In genomic region chr1:71967670-71968069, GRCh38 we compare ENCODE assay signal across 1 cellular context.
TF ChIP-seq lines count a peak whose summit lies in the region.

No MANE protein-coding gene starts in this region.

TF ChIP-seq in GM12878, 131 proteins besides CTCF, POLR2A, EP300 and RAD21 (continued from another document):
- TF ChIP-seq RELB (IDR thresholded peaks at IDR 0.05; ENCODE audit: low read depth) (no peak), HDAC2 (IDR thresholded peaks at IDR 0.05) (no peak), RFX5 (IDR thresholded peaks at IDR 0.05; ENCODE audit: low read depth, low read length) (no peak), HDGF (IDR thresholded peaks at IDR 0.05) (no peak), GABPA (IDR thresholded peaks at IDR 0.05; ENCODE audit: low read depth) (no peak), TARDBP (IDR thresholded peaks at IDR 0.05; ENCODE audit: borderline replicate concordance) (no peak), FOXM1 (IDR thresholded peaks at IDR 0.05; ENCODE audit: low read depth, low read length) (peak; percentile 55; the same call in 1 of the 2 replicates), KAT2A (conservative IDR thresholded peaks at IDR 0.05; ENCODE audit: control insufficient read depth, low read depth, low read length) (no peak), ETV6 (conservative IDR thresholded peaks at IDR 0.05 in 1 of 2, IDR thresholded peaks at IDR 0.05 in 1 of 2; ENCODE audit: borderline replicate concordance in 1 of 2, low read depth in 1 of 2) (peak in 1 of 2 experiments; percentile 94; a peak in 2 of 4 replicates), POU2F2 (IDR thresholded peaks at IDR 0.05; ENCODE audit: borderline replicate concordance, low read depth, low read length) (no peak), GATAD2B (conservative IDR thresholded peaks at IDR 0.05; ENCODE audit: low read depth) (no peak), IKZF2 (IDR thresholded peaks at IDR 0.05) (0 out of 4 replicates have a peak, but pooled peaks of 1 of the 2 experiments have one; percentile 33), MTA3 (IDR thresholded peaks at IDR 0.05; ENCODE audit: borderline replicate concordance, low read length) (no peak), ELK1 (IDR thresholded peaks at IDR 0.05; ENCODE audit: low read depth, low read length) (no peak), CUX1 (IDR thresholded peaks at IDR 0.05; ENCODE audit: insufficient replicate concordance, low read depth, low read length) (no peak), USF1 (IDR thresholded peaks at IDR 0.05; ENCODE audit: borderline replicate concordance, extremely low read length, insufficient read depth, low read depth, low read length) (no peak), RELA (IDR thresholded peaks at IDR 0.05; ENCODE audit: borderline replicate concordance, partially characterized antibody) (no peak), CHD4 (IDR thresholded peaks at IDR 0.05) (no peak), PAX5 (IDR thresholded peaks at IDR 0.05; ENCODE audit: borderline replicate concordance, low read depth, low read length) (no peak), STAT3 (IDR thresholded peaks at IDR 0.05; ENCODE audit: low read depth, low read length) (no peak), MEF2A (IDR thresholded peaks at IDR 0.05; ENCODE audit: insufficient read depth, low read depth, low read length) (0 out of 2 replicates have a peak, but pooled peaks have one; percentile 10), BCL11A (IDR thresholded peaks at IDR 0.05; ENCODE audit: low read depth, low read length) (peak; percentile 45; the same call in 1 of the 2 replicates), ZZZ3 (IDR thresholded peaks at IDR 0.05; ENCODE audit: control insufficient read depth, insufficient read length, low read depth) (no peak), JUND (IDR thresholded peaks at IDR 0.05; ENCODE audit: low read depth, low read length) (no peak), HSF1 (IDR thresholded peaks at IDR 0.05; ENCODE audit: low read depth, low read length) (no peak), CREB1 (IDR thresholded peaks at IDR 0.05; ENCODE audit: low read depth) (no peak), YY1 (IDR thresholded peaks at IDR 0.05; ENCODE audit: low read depth, low read length) (no peak), MYB (IDR thresholded peaks at IDR 0.05; ENCODE audit: borderline replicate concordance, low read depth, low read length) (no peak), BMI1 (IDR thresholded peaks at IDR 0.05; ENCODE audit: borderline replicate concordance) (no peak), BRCA1 (IDR thresholded peaks at IDR 0.05; ENCODE audit: low read depth, low read length) (no peak), TCF3 (IDR thresholded peaks at IDR 0.05; ENCODE audit: borderline replicate concordance, insufficient read depth, low read depth, low read length) (no peak), EGR1 (IDR thresholded peaks at IDR 0.05; ENCODE audit: borderline replicate concordance in 1 of 2, low read depth in 2 of 2, low read length in 2 of 2) (no peak), E2F4 (IDR thresholded peaks at IDR 0.05; ENCODE audit: low read depth, low read length) (no peak), HDAC6 (IDR thresholded peaks at IDR 0.05; ENCODE audit: unreplicated experiment) (no peak), BCLAF1 (IDR thresholded peaks at IDR 0.05) (no peak), SP1 (IDR thresholded peaks at IDR 0.05; ENCODE audit: low read depth, low read length) (no peak), RB1 (IDR thresholded peaks at IDR 0.05; ENCODE audit: borderline replicate concordance) (no peak), MLLT1 (IDR thresholded peaks at IDR 0.05) (no peak), EZH2 (IDR thresholded peaks at IDR 0.05; ENCODE audit: borderline replicate concordance, control insufficient read depth, low read depth, low read length) (no peak), SIX5 (IDR thresholded peaks at IDR 0.05; ENCODE audit: low read depth, low read length, severe bottlenecking) (no peak)
TF ChIP-seq in GM12878: peak in this region for 18.
